ENCODE assay signal across 1 cellular context in the genomic region with DNA sequence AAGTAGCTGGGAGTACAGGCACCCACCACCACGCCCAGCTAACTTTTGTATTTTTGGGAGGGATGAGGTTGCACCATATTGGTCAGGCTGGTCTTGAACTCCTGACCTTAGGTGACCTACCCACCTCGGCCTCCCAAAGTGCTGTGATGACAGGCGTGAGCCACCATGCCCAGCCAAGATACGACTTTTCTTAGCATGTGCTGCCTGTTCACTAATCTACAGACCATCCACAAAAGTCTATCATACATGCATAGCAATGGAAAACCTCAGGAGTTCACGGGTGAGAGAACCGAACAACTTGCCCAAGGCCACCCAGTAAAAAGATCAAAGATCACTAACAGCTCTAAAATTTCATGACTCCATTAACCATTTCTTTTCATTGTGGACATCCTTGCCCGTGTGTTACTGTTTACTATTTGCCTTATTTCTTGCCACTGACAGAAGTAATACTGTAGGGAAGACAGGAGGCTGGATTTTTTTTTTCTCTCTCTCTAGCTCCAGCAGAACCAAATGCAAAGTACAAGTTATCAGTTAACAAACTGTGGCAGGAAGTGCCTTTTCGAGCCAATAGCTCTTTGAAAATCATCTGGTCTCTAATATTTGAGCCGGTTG.
TF ChIP-seq lines count a peak whose summit lies in the region.

No MANE protein-coding gene starts in this region.

TF ChIP-seq in K562, 482 proteins besides CTCF, POLR2A, EP300 and RAD21 (continued from another document):
- 0 out of 2 replicates have a peak, but pooled peaks have one; percentile 24 for TF ChIP-seq CHAMP1 (IDR thresholded peaks at IDR 0.05)
- TF ChIP-seq, protein P1, sequence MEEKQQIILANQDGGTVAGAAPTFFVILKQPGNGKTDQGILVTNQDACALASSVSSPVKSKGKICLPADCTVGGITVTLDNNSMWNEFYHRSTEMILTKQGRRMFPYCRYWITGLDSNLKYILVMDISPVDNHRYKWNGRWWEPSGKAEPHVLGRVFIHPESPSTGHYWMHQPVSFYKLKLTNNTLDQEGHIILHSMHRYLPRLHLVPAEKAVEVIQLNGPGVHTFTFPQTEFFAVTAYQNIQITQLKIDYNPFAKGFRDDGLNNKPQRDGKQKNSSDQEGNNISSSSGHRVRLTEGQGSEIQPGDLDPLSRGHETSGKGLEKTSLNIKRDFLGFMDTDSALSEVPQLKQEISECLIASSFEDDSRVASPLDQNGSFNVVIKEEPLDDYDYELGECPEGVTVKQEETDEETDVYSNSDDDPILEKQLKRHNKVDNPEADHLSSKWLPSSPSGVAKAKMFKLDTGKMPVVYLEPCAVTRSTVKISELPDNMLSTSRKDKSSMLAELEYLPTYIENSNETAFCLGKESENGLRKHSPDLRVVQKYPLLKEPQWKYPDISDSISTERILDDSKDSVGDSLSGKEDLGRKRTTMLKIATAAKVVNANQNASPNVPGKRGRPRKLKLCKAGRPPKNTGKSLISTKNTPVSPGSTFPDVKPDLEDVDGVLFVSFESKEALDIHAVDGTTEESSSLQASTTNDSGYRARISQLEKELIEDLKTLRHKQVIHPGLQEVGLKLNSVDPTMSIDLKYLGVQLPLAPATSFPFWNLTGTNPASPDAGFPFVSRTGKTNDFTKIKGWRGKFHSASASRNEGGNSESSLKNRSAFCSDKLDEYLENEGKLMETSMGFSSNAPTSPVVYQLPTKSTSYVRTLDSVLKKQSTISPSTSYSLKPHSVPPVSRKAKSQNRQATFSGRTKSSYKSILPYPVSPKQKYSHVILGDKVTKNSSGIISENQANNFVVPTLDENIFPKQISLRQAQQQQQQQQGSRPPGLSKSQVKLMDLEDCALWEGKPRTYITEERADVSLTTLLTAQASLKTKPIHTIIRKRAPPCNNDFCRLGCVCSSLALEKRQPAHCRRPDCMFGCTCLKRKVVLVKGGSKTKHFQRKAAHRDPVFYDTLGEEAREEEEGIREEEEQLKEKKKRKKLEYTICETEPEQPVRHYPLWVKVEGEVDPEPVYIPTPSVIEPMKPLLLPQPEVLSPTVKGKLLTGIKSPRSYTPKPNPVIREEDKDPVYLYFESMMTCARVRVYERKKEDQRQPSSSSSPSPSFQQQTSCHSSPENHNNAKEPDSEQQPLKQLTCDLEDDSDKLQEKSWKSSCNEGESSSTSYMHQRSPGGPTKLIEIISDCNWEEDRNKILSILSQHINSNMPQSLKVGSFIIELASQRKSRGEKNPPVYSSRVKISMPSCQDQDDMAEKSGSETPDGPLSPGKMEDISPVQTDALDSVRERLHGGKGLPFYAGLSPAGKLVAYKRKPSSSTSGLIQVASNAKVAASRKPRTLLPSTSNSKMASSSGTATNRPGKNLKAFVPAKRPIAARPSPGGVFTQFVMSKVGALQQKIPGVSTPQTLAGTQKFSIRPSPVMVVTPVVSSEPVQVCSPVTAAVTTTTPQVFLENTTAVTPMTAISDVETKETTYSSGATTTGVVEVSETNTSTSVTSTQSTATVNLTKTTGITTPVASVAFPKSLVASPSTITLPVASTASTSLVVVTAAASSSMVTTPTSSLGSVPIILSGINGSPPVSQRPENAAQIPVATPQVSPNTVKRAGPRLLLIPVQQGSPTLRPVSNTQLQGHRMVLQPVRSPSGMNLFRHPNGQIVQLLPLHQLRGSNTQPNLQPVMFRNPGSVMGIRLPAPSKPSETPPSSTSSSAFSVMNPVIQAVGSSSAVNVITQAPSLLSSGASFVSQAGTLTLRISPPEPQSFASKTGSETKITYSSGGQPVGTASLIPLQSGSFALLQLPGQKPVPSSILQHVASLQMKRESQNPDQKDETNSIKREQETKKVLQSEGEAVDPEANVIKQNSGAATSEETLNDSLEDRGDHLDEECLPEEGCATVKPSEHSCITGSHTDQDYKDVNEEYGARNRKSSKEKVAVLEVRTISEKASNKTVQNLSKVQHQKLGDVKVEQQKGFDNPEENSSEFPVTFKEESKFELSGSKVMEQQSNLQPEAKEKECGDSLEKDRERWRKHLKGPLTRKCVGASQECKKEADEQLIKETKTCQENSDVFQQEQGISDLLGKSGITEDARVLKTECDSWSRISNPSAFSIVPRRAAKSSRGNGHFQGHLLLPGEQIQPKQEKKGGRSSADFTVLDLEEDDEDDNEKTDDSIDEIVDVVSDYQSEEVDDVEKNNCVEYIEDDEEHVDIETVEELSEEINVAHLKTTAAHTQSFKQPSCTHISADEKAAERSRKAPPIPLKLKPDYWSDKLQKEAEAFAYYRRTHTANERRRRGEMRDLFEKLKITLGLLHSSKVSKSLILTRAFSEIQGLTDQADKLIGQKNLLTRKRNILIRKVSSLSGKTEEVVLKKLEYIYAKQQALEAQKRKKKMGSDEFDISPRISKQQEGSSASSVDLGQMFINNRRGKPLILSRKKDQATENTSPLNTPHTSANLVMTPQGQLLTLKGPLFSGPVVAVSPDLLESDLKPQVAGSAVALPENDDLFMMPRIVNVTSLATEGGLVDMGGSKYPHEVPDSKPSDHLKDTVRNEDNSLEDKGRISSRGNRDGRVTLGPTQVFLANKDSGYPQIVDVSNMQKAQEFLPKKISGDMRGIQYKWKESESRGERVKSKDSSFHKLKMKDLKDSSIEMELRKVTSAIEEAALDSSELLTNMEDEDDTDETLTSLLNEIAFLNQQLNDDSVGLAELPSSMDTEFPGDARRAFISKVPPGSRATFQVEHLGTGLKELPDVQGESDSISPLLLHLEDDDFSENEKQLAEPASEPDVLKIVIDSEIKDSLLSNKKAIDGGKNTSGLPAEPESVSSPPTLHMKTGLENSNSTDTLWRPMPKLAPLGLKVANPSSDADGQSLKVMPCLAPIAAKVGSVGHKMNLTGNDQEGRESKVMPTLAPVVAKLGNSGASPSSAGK (IDR thresholded peaks at IDR 0.05) = 0 out of 2 replicates have a peak, but pooled peaks have one; percentile 12
- no peak for TF ChIP-seq RBM14 (IDR thresholded peaks at IDR 0.05; ENCODE audit: borderline replicate concordance, insufficient read depth, low read depth, low read length)
- TF ChIP-seq PPARD (CRISPR knock-in tag; IDR thresholded peaks at IDR 0.05) = no peak
- TF ChIP-seq, protein P2, sequence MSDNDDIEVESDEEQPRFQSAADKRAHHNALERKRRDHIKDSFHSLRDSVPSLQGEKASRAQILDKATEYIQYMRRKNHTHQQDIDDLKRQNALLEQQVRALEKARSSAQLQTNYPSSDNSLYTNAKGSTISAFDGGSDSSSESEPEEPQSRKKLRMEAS (CRISPR knock-in tag; IDR thresholded peaks at IDR 0.05) = peak; percentile 52; the same call in 1 of the 2 replicates
- 0 out of 2 replicates have a peak, but pooled peaks have one; percentile 62 for TF ChIP-seq CBX1 (IDR thresholded peaks at IDR 0.05; ENCODE audit: low read depth)
- peak in 1 of 2 experiments; percentile 55; a peak in 1 of 4 replicates for TF ChIP-seq TRIM24 (IDR thresholded peaks at IDR 0.05)
